8 cellular contexts compared by ENCODE assay signal in genomic region chr3:39106281-39107055, GRCh38. TPM values are rescaled to one million over a fixed set of nuclear protein-coding genes. Genes with fewer than 3 reads are reported as not detected.
DNase-seq lines count a peak whose midpoint lies in the region; ATAC-seq and TF ChIP-seq lines count a peak whose summit lies in the region.

No MANE protein-coding gene starts in this region.

- H3K27me3 ChIP-seq in left lung (no peaks in the 10 kb centered on the region), tibial artery (no peaks in the 10 kb centered on the region)

- H3K36me3 Mint-ChIP-seq in brain = no peaks in the 10 kb centered on the region

- H3K9me3 ChIP-seq in left lung = no peaks in the 10 kb centered on the region
- no peaks in the 10 kb centered on the region for H3K9me3 ChIP-seq in tibial artery

- H3K9me3 Mint-ChIP-seq in brain = no peaks in the 10 kb centered on the region

- intact Hi-C loops in left lung (cut with DNase I) (no loop called here), tibial artery (cut with DNase I; ENCODE audit: low total_unique reads) (loop anchor here (5.0 kb wide), 1 partner anchor 81 kb away; no protein-coding TSS in a partner anchor)

- H3K4me1 ChIP-seq in left lung (peaks cover 10 to 67% of the 10 kb centered on the region in 2 donors), tibial artery (peaks cover 0 to 54% (median 43%) of the 10 kb centered on the region in 4 donors)

- DNase-seq in EL (peak; percentile 51), HuH-7.5 (ENCODE audit: low spot score) (peak; percentile 47), left lung (no peak), tibial artery (no peak)

- TF ChIP-seq CTCF in brain (conservative IDR thresholded peaks at IDR 0.05) (no peak), left lung (IDR thresholded peaks at IDR 0.05) (no peak), tibial artery (IDR thresholded peaks at IDR 0.05) (no peak)

- H3K4me3 ChIP-seq in left lung (peak overlapping the region; percentile 85 to 89), tibial artery (peak overlapping the region; percentile 79 to 82)

- peak overlapping the region; percentile 83 to 93 (median 86) for H3K27ac Mint-ChIP-seq in brain

- H3K4me1 Mint-ChIP-seq in brain = peaks cover 63% of the 10 kb centered on the region

- no peak for ATAC-seq in left lung
- no peak for ATAC-seq in HG03025 (IDR thresholded peaks at IDR 0.05; ENCODE audit: low FRiP score, unreplicated experiment)
- no peak for ATAC-seq in HG02852 (IDR thresholded peaks at IDR 0.05; ENCODE audit: unreplicated experiment)
- ATAC-seq in GM18868 (IDR thresholded peaks at IDR 0.05; ENCODE audit: unreplicated experiment) = no peak

- peak overlapping the region; percentile 89 to 98 (median 97) for H3K4me3 Mint-ChIP-seq in brain

- H3K27ac ChIP-seq in left lung (peak overlapping the region; percentile 96), tibial artery (peak overlapping the region; percentile 97 to 98)

- peaks cover 10% of the 10 kb centered on the region for H3K27me3 Mint-ChIP-seq in brain

- H3K36me3 ChIP-seq in left lung (no peaks in the 10 kb centered on the region), tibial artery (peaks cover 0 to 22% (median 0%) of the 10 kb centered on the region in 3 donors)

RNA-seq across cellular contexts. Expression of gene GORASP1, which starts 1.0 kb away (rescaled TPM):
- polyA plus RNA-seq in brain (ENCODE audit: insufficient read depth, low read depth, low replicate concordance) = 34.3 TPM
- 10 to 100 TPM; 62.5 to 63.2 TPM for total RNA-seq in left lung

RNA-seq across cellular contexts. Expression of gene TTC21A, which starts 1.0 kb away (rescaled TPM):
- 1.7 TPM for polyA plus RNA-seq in brain (ENCODE audit: insufficient read depth, low read depth, low replicate concordance)
- total RNA-seq in left lung = 10 to 100 TPM in 1 of 2 donors, 1 to 10 TPM in 1; 7.1 to 10.6 TPM

RNA-seq across cellular contexts. Expression of gene CSRNP1, which starts 46.9 kb away (rescaled TPM):
- 9.0 TPM for polyA plus RNA-seq in brain (ENCODE audit: insufficient read depth, low read depth, low replicate concordance)
- total RNA-seq in left lung = 10 to 100 TPM; 24.1 to 33.7 TPM

RNA-seq across cellular contexts. Expression of gene WDR48, which starts 54.7 kb away (rescaled TPM):
- polyA plus RNA-seq in brain (ENCODE audit: insufficient read depth, low read depth, low replicate concordance) = 24.9 TPM
- total RNA-seq in left lung = 10 to 100 TPM; 25.1 to 29.0 TPM

RNA-seq across cellular contexts. Expression of gene SCN11A, which starts 54.7 kb away (rescaled TPM):
- polyA plus RNA-seq in brain (ENCODE audit: insufficient read depth, low read depth, low replicate concordance) = not detected
- total RNA-seq in left lung = under 1 TPM; 0.06 to 0.13 TPM

Comparison
In these comparisons a context has a peak if more than half of its experiments do, and no peak if none do; other contexts are left out.
1. DNase-seq: peak in EL (single experiment) and HuH-7.5 (single experiment); none in left lung (0 of 2) and tibial artery (0 of 2).